ENCODE assay signal across 21 cellular contexts in the genomic region with DNA sequence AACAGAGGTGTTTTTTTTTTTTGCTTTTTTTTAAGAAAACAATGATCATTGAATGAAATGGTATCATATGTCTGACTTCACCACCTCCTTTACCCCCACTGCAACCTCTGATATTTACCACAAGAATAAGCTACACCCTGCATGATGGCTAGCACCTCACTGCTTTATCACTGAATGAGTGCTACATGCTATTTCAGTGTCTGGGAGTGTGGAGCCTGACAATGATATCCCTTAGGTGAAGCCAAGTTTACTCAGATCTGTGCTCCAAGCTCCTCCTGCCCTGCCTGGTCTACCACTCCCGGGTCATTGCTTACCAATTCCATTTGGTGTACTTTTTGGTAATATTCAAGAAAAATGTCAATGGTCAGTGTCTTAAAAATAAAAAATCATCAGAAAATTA. TPM values are rescaled to one million over a fixed set of nuclear protein-coding genes. Genes with fewer than 3 reads are reported as not detected.
"Had no signal": no experiment of that assay in that cellular context is flagged by ENCODE, and none has a peak within 500 bp of the region (broad histone marks: within the 10 kb centered on the region; RNA-seq: fewer than 3 reads in every experiment).

No MANE protein-coding gene starts in this region.

- H3K4me3 Mint-ChIP-seq: activated CD4-positive, alpha-beta memory T cell treated with anti-CD3 and anti-CD28 coated beads, Interleukin-2, amount 10 ng/mL, durations not matched to agents 7 days and 5 days; activated naive CD8-positive, alpha-beta T cell; naive B cell; stimulated activated memory B cell treated with anti-CD40 and anti-IgM and Interleukin-4, amounts not matched to agents 10 μg/mL and 1 μg/mL and 100 μg/mL, for 72 hours; type B pancreatic cell had no signal

- H3K27me3 ChIP-seq: cardiac muscle cell, colonic mucosa, neutrophil, spleen had no signal

- H3K9me3 ChIP-seq: colonic mucosa, heart right ventricle, neutrophil, spleen had no signal

- H3K36me3 ChIP-seq: cardiac muscle cell, colonic mucosa, heart right ventricle, neutrophil, spleen had no signal

- H3K4me1 ChIP-seq: colonic mucosa, spleen had no signal

- H3K36me3 Mint-ChIP-seq: stimulated activated memory B cell treated with anti-CD40 and anti-IgM and Interleukin-4, amounts not matched to agents 10 μg/mL and 1 μg/mL and 100 μg/mL, for 72 hours; type B pancreatic cell had no signal

- ATAC-seq: left lobe of liver; stimulated activated memory B cell treated with anti-CD40 and anti-IgM and Interleukin-4, amounts not matched to agents 10 μg/mL and 1 μg/mL and 100 μg/mL, for 72 hours had no signal

- DNase-seq: activated CD4-positive, alpha-beta memory T cell treated with anti-CD3 and anti-CD28 coated beads, Interleukin-2, amount 10 ng/mL, durations not matched to agents 7 days and 5 days; activated gamma-delta T cell; activated T-cell treated with anti-CD3 and anti-CD28 coated beads, Interleukin-2, amount 50 U/mL, for 48 hours; colonic mucosa; heart right ventricle; naive B cell; retina; spleen; stimulated activated CD4-positive, alpha-beta T cell treated with anti-CD3 and anti-CD28 coated beads, Interleukin-1b, Interleukin-23, amount 100 ng/mL, for 48 hours had no signal

- H3K9me3 Mint-ChIP-seq: activated CD4-positive, alpha-beta memory T cell treated with anti-CD3 and anti-CD28 coated beads, Interleukin-2, amount 10 ng/mL, durations not matched to agents 7 days and 5 days; stimulated activated memory B cell treated with anti-CD40 and anti-IgM and Interleukin-4, amounts not matched to agents 10 μg/mL and 1 μg/mL and 100 μg/mL, for 72 hours had no signal

- H3K4me3 ChIP-seq: cardiac muscle cell, colonic mucosa, heart right ventricle, spleen had no signal

- H3K27ac ChIP-seq: cardiac muscle cell, colonic mucosa, neutrophil, spleen had no signal

- H3K27me3 Mint-ChIP-seq: naive B cell, type B pancreatic cell had no signal

- H3K27ac Mint-ChIP-seq: activated CD4-positive, alpha-beta memory T cell treated with anti-CD3 and anti-CD28 coated beads, Interleukin-2, amount 10 ng/mL, durations not matched to agents 7 days and 5 days; activated naive CD8-positive, alpha-beta T cell; stimulated activated memory B cell treated with anti-CD40 and anti-IgM and Interleukin-4, amounts not matched to agents 10 μg/mL and 1 μg/mL and 100 μg/mL, for 72 hours had no signal

RNA-seq across cellular contexts. Expression of gene MMP20, which starts 21.1 kb away (rescaled TPM):
- total RNA-seq: activated CD4-positive, alpha-beta memory T cell treated with anti-CD3 and anti-CD28 coated beads, Interleukin-2, amount 10 ng/mL, durations not matched to agents 7 days and 5 days; cardiac muscle cell; colonic mucosa; endothelial cell of umbilical vein; fibroblast of lung; frontal cortex; heart right ventricle; left lobe of liver; mesenteric fat pad; spleen; subcutaneous adipose tissue; T-helper 2 cell treated with Interferon-gamma antibody and Interleukin-4, amounts not matched to agents 100 ng/mL and 5 ng/mL, for 36 hours had no signal
- polyA plus RNA-seq: cardiac muscle cell, endothelial cell of umbilical vein, fibroblast of lung, heart right ventricle had no signal
